ENCODE assay signal across 22 cellular contexts in the genomic region with DNA sequence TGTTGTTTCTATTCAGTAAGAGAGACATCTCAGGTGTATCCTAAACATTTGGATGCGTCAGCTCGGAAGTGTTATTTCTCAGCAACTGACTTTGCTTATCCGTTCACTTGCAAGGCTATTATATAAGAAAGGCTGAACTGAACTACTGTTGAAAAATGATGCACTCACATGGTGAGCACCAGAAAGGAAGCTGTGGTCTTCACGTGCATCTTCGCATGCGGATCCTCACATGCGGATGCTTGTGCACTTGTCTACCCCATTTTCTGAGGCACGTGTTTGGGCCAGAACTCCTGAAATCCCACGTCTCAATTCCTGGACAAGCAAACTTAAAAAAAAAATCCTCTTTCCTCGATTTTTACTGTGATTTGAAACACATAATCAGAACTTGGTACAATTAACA.
DNase-seq lines count a peak whose midpoint lies in the region; ATAC-seq and TF ChIP-seq lines count a peak whose summit lies in the region.
"Had no signal": no experiment of that assay in that cellular context is flagged by ENCODE, and none has a peak within 500 bp of the region (broad histone marks: within the 10 kb centered on the region; RNA-seq: fewer than 3 reads in every experiment).

No MANE protein-coding gene starts in this region.

- DNase-seq in AG08395 (ENCODE audit: low spot score) (peak; percentile 12), esophagus muscularis mucosa (ENCODE audit: extremely low spot score) (no peak), T1000 (lab: John Stamatoyannopoulos, UW) (no peak), AG20443 (ENCODE audit: low spot score) (no peak)
- no peak for DNase-seq in activated T-cell treated with anti-CD3 and anti-CD28 coated beads, Interleukin-2, amount 50 U/mL, for 4 hours
- DNase-seq: 8988T, C1 segment of cervical spinal cord, DND-41, GDM1, GOT3, NCI-H1048, NCI-H146, NCI-H2081 treated with DMSO at 0.1 percent for 48 hours, NCI-H510A treated with DMSO at 0.1 percent for 48 hours, NCI-H82, PC-3 had no signal

- H3K27me3 ChIP-seq in esophagus muscularis mucosa (no peaks in the 10 kb centered on the region), muscle layer of duodenum (ENCODE audit: low read depth, low read length) (no peaks in the 10 kb centered on the region), stomach smooth muscle (ENCODE audit: control insufficient read depth in 1 of 2, insufficient read depth in 2 of 2, low read length in 2 of 2) (no peaks in the 10 kb centered on the region)

- H3K9me3 Mint-ChIP-seq in activated T-cell treated with anti-CD3 and anti-CD28 coated beads, Interleukin-2, amount 50 U/mL, for 4 hours = no peaks in the 10 kb centered on the region

- 46% methylated on average over 10 of the region's 10 CpGs for WGBS in esophagus muscularis mucosa

- intact Hi-C loops in esophagus muscularis mucosa (cut with DNase I) = no loop called here

- peak overlapping the region; percentile 66 to 71 (median 68) for H3K27ac ChIP-seq in esophagus muscularis mucosa (replicated peaks in 1 of 4)
- peak overlapping the region; percentile 59 for H3K27ac ChIP-seq in muscle layer of duodenum (ENCODE audit: low read length)
- H3K27ac ChIP-seq in stomach smooth muscle (ENCODE audit: low read length) = peak overlapping the region; percentile 60
- H3K27ac ChIP-seq: RWPE1 had no signal

- no peaks in the 10 kb centered on the region for H3K27me3 Mint-ChIP-seq in activated T-cell treated with anti-CD3 and anti-CD28 coated beads, Interleukin-2, amount 50 U/mL, for 4 hours (ENCODE audit: low read depth)

- H3K4me3 Mint-ChIP-seq in activated T-cell treated with anti-CD3 and anti-CD28 coated beads, Interleukin-2, amount 50 U/mL, for 4 hours = no peak overlapping the region

- no peaks in the 10 kb centered on the region for H3K36me3 ChIP-seq in esophagus muscularis mucosa
- H3K36me3 ChIP-seq in muscle layer of duodenum (ENCODE audit: control insufficient read depth in 1 of 2, insufficient read depth in 2 of 2, low read length in 2 of 2) = no peaks in the 10 kb centered on the region
- no peaks in the 10 kb centered on the region for H3K36me3 ChIP-seq in stomach smooth muscle (ENCODE audit: control insufficient read depth in 2 of 2, insufficient read depth in 2 of 2, low read length in 2 of 2)

- no peaks in the 10 kb centered on the region for H3K4me1 Mint-ChIP-seq in activated T-cell treated with anti-CD3 and anti-CD28 coated beads, Interleukin-2, amount 50 U/mL, for 4 hours (ENCODE audit: low read depth)

- TF ChIP-seq POLR2A in esophagus muscularis mucosa (IDR thresholded peaks at IDR 0.05; ENCODE audit: low read depth) = no peak

- H3K4me3 ChIP-seq in esophagus muscularis mucosa (no peak overlapping the region), muscle layer of duodenum (ENCODE audit: low read depth in 1 of 2, low read length in 2 of 2) (no peak overlapping the region), stomach smooth muscle (ENCODE audit: low read length in 2 of 2) (peak overlapping the region in 1 of 2 donors; percentile 41)
- H3K4me3 ChIP-seq: GM12878 had no signal

- no peak for ATAC-seq in activated T-cell treated with anti-CD3 and anti-CD28 coated beads, Interleukin-2, amount 50 U/mL, for 4 hours
- no peak for ATAC-seq in GM19395 (IDR thresholded peaks at IDR 0.05; ENCODE audit: unreplicated experiment)
- ATAC-seq: GM12878, HepG2, PC-3 had no signal

- no peak for TF ChIP-seq CTCF in esophagus muscularis mucosa (IDR thresholded peaks at IDR 0.05)

- no peak for TF ChIP-seq EP300 in esophagus muscularis mucosa (IDR thresholded peaks at IDR 0.05)

- H3K9ac ChIP-seq in stomach smooth muscle (ENCODE audit: low read length in 2 of 2) = peak overlapping the region in 1 of 2 donors; percentile 22

- no peaks in the 10 kb centered on the region for H3K36me3 Mint-ChIP-seq in activated T-cell treated with anti-CD3 and anti-CD28 coated beads, Interleukin-2, amount 50 U/mL, for 4 hours (ENCODE audit: insufficient read depth)

- H3K4me1 ChIP-seq in esophagus muscularis mucosa (peaks cover 43 to 84% (median 72%) of the 10 kb centered on the region in 4 donors), muscle layer of duodenum (ENCODE audit: control insufficient read depth in 1 of 2, insufficient read depth in 2 of 2, low read length in 2 of 2) (peaks cover 0 to 26% of the 10 kb centered on the region in 2 donors), stomach smooth muscle (ENCODE audit: control insufficient read depth, insufficient read depth, low read length) (peaks cover 45% of the 10 kb centered on the region)

- no peaks in the 10 kb centered on the region for H3K9me3 ChIP-seq in esophagus muscularis mucosa
- no peaks in the 10 kb centered on the region for H3K9me3 ChIP-seq in muscle layer of duodenum (ENCODE audit: control insufficient read depth in 1 of 2, low read length in 2 of 2)
- H3K9me3 ChIP-seq in stomach smooth muscle (ENCODE audit: control insufficient read depth in 2 of 2, low read length in 2 of 2) = no peaks in the 10 kb centered on the region
